Comparison of ENCODE assay signal across 13 cellular contexts in genomic region chr4:7598939-7599790, GRCh38.
"Had no signal": no experiment of that assay in that cellular context is flagged by ENCODE, and none has a peak within 500 bp of the region (broad histone marks: within the 10 kb centered on the region; RNA-seq: fewer than 3 reads in every experiment).

No MANE protein-coding gene starts in this region.

- H3K36me3 Mint-ChIP-seq: activated CD8-positive, alpha-beta memory T cell treated with anti-CD3 and anti-CD28 coated beads, Interleukin-2, amount 10 ng/mL, durations not matched to agents 7 days and 5 days; activated naive CD4-positive, alpha-beta T cell treated with anti-CD3 and anti-CD28 coated beads, Interleukin-2, amount 50 U/mL, for 24 hours had no signal

- H3K36me3 ChIP-seq: ovary, tibial artery had no signal

- ATAC-seq: activated CD4-positive, CD25-positive, alpha-beta regulatory T cell treated with anti-CD3 and anti-CD28 coated beads, Interleukin-2, amount 50 U/mL, for 24 hours; activated CD8-positive, alpha-beta memory T cell treated with anti-CD3 and anti-CD28 coated beads, Interleukin-2, amount 10 ng/mL, durations not matched to agents 7 days and 5 days; body of pancreas; effector memory CD8-positive, alpha-beta T cell; left colon had no signal

- H3K4me3 Mint-ChIP-seq: activated CD8-positive, alpha-beta memory T cell treated with anti-CD3 and anti-CD28 coated beads, Interleukin-2, amount 10 ng/mL, durations not matched to agents 7 days and 5 days; activated naive CD4-positive, alpha-beta T cell treated with anti-CD3 and anti-CD28 coated beads, Interleukin-2, amount 50 U/mL, for 24 hours; activated T-cell treated with anti-CD3 and anti-CD28 coated beads, Interleukin-2, amount 50 U/mL, for 24 hours; effector memory CD8-positive, alpha-beta T cell had no signal

- H3K4me1 ChIP-seq: body of pancreas, tibial artery had no signal

- H3K4me3 ChIP-seq: body of pancreas, ovary, skin epidermis, tibial artery had no signal

- H3K27ac Mint-ChIP-seq: activated CD8-positive, alpha-beta memory T cell treated with anti-CD3 and anti-CD28 coated beads, Interleukin-2, amount 10 ng/mL, durations not matched to agents 7 days and 5 days; activated naive CD4-positive, alpha-beta T cell treated with anti-CD3 and anti-CD28 coated beads, Interleukin-2, amount 50 U/mL, for 24 hours; activated T-cell treated with anti-CD3 and anti-CD28 coated beads, Interleukin-2, amount 50 U/mL, for 24 hours; effector memory CD8-positive, alpha-beta T cell had no signal

- DNase-seq: activated CD4-positive, alpha-beta T cell treated with anti-CD3 and anti-CD28 coated beads, Interleukin-2, amount 50 U/mL, for 48 hours; activated CD8-positive, alpha-beta memory T cell treated with anti-CD3 and anti-CD28 coated beads, Interleukin-2, amount 10 ng/mL, durations not matched to agents 7 days and 5 days; activated effector memory CD4-positive, alpha-beta T cell treated with Interleukin-2 at 50 U/mL for 16 hours; activated T-cell treated with anti-CD3 and anti-CD28 coated beads, Interleukin-2, amount 50 U/mL, for 24 hours; body of pancreas; effector memory CD8-positive, alpha-beta T cell; left colon; ovary; stimulated activated CD4-positive, alpha-beta T cell treated with anti-CD3 and anti-CD28 coated beads, Interleukin-4, amount 100 ng/mL, for 4 hours; tibial artery had no signal

- H3K27ac ChIP-seq: body of pancreas, ovary, skin epidermis, tibial artery had no signal

- H3K4me1 Mint-ChIP-seq: activated CD8-positive, alpha-beta memory T cell treated with anti-CD3 and anti-CD28 coated beads, Interleukin-2, amount 10 ng/mL, durations not matched to agents 7 days and 5 days; activated naive CD4-positive, alpha-beta T cell treated with anti-CD3 and anti-CD28 coated beads, Interleukin-2, amount 50 U/mL, for 24 hours had no signal

- H3K9me3 ChIP-seq: body of pancreas, ovary, tibial artery had no signal

- H3K27me3 ChIP-seq: body of pancreas, ovary had no signal

- H3K9me3 Mint-ChIP-seq: activated naive CD4-positive, alpha-beta T cell treated with anti-CD3 and anti-CD28 coated beads, Interleukin-2, amount 50 U/mL, for 24 hours; activated T-cell treated with anti-CD3 and anti-CD28 coated beads, Interleukin-2, amount 50 U/mL, for 24 hours; effector memory CD8-positive, alpha-beta T cell had no signal

- H3K27me3 Mint-ChIP-seq: activated CD8-positive, alpha-beta memory T cell treated with anti-CD3 and anti-CD28 coated beads, Interleukin-2, amount 10 ng/mL, durations not matched to agents 7 days and 5 days; activated naive CD4-positive, alpha-beta T cell treated with anti-CD3 and anti-CD28 coated beads, Interleukin-2, amount 50 U/mL, for 24 hours had no signal
